Comparison of ENCODE assay signal across 2 cellular contexts in genomic region chr19:58582985-58583384, GRCh38.
TF ChIP-seq lines count a peak whose summit lies in the region.

No MANE protein-coding gene starts in this region.

TF ChIP-seq in IMR-90, 13 proteins besides CTCF, POLR2A, EP300 and RAD21:
- TF ChIP-seq ELK1 (IDR thresholded peaks at IDR 0.05; ENCODE audit: borderline replicate concordance, low read depth, low read length) (no peak), MXI1 (IDR thresholded peaks at IDR 0.05; ENCODE audit: borderline replicate concordance, low read depth, low read length) (no peak), RCOR1 (IDR thresholded peaks at IDR 0.05; ENCODE audit: insufficient replicate concordance, low read length) (no peak), SMC3 (IDR thresholded peaks at IDR 0.05; ENCODE audit: low read depth, low read length) (no peak), NFE2L2 (IDR thresholded peaks at IDR 0.05; ENCODE audit: low read depth, low read length) (no peak), USF2 (IDR thresholded peaks at IDR 0.05; ENCODE audit: low read depth, low read length) (no peak), CEBPB (IDR thresholded peaks at IDR 0.05; ENCODE audit: low read depth, low read length) (no peak), MAZ (IDR thresholded peaks at IDR 0.05; ENCODE audit: borderline replicate concordance, low read depth, low read length) (no peak), FOS (IDR thresholded peaks at IDR 0.05; ENCODE audit: low read depth, low read length) (no peak), MAFK (IDR thresholded peaks at IDR 0.05; ENCODE audit: low read depth, low read length) (no peak), BHLHE40 (IDR thresholded peaks at IDR 0.05; ENCODE audit: low read depth, low read length) (no peak), CHD1 (IDR thresholded peaks at IDR 0.05; ENCODE audit: low read depth, low read length) (no peak), RFX5 (IDR thresholded peaks at IDR 0.05; ENCODE audit: low read depth, low read length) (no peak)

TF ChIP-seq in H1, 55 proteins besides CTCF, POLR2A, EP300 and RAD21:
- TF ChIP-seq KDM5A (IDR thresholded peaks at IDR 0.05; ENCODE audit: low read length) (no peak), MAFK (IDR thresholded peaks at IDR 0.05; ENCODE audit: low read depth, low read length) (no peak), NRF1 (IDR thresholded peaks at IDR 0.05; ENCODE audit: low read depth, low read length) (no peak), SP1 (IDR thresholded peaks at IDR 0.05; ENCODE audit: low read depth, low read length) (no peak)
